8 cellular contexts compared by ENCODE assay signal in genomic region chr7:5396542-5396941, GRCh38. TPM values are rescaled to one million over a fixed set of nuclear protein-coding genes. Genes with fewer than 3 reads are reported as not detected.
A peak's percentile ranks its signal among the peaks of the same experiment; 100 is the strongest.
DNase-seq lines count a peak whose midpoint lies in the region; ATAC-seq, FAIRE-seq and TF ChIP-seq lines count a peak whose summit lies in the region.

No MANE protein-coding gene starts in this region.

- intact Hi-C loops in lower leg skin (cut with DNase I; ENCODE audit: low total_unique reads) = no loop called here

- H3K4me3 ChIP-seq in AG04450 (ENCODE audit: low read depth, low read length) (peak overlapping the region; percentile 32), lower leg skin (ENCODE audit: low read depth, poor library complexity, severe bottlenecking) (peak overlapping the region; percentile 13)

- CTCF ChIA-PET in AG04450 (lab: Charles Lee) = no interaction called here

- no peak for DNase-seq in AG04450 (ENCODE audit: low read depth, low spot score)
- DNase-seq in T follicular helper cell (ENCODE audit: low read depth) = peak; percentile 56
- DNase-seq in amniotic epithelial cell (ENCODE audit: low read depth) = peak; percentile 59
- DNase-seq in lower leg skin (ENCODE audit: low spot score in 2 of 2) = peak in 1 of 2 donors; percentile 27
- DNase-seq in stimulated activated CD8-positive, alpha-beta memory T cell treated with anti-CD3 and anti-CD28 coated beads, Interleukin-7, amount 100 ng/mL, for 1 hour (ENCODE audit: low read depth in 2 of 2) = peak; percentile 26 to 29
- DNase-seq in frontal cortex (ENCODE audit: low spot score in 2 of 2) = no peak

- no peak for TF ChIP-seq POLR2A in lower leg skin (IDR thresholded peaks at IDR 0.05)

- TF ChIP-seq CTCF in AG04450 (IDR thresholded peaks at IDR 0.05; ENCODE audit: low read depth, low read length) (no peak), lower leg skin (IDR thresholded peaks at IDR 0.05) (no peak)

- H3K27ac ChIP-seq in AG04450 (ENCODE audit: low read depth, low read length) = peak overlapping the region; percentile 61

- POLR2A ChIA-PET in AG04450 (lab: Yijun Ruan, JAX) = interaction anchor here (1.1 kb wide), 1 partner anchor 29 kb away, joined by 4 read pairs; no protein-coding TSS in a partner anchor

- peak; percentile 45 for ATAC-seq in GM18907 (IDR thresholded peaks at IDR 0.05; ENCODE audit: unreplicated experiment)
- ATAC-seq in HG03175 (IDR thresholded peaks at IDR 0.05; ENCODE audit: unreplicated experiment) = peak; percentile 47

- FAIRE-seq in frontal cortex (lab: Jason Lieb, UNC) = no peak

- H3K27me3 ChIP-seq in AG04450 (ENCODE audit: control insufficient read depth, insufficient read depth, low read length) = no peaks in the 10 kb centered on the region

- peaks cover 3% of the 10 kb centered on the region; the same call in 1 of the 2 replicates for H3K9me3 ChIP-seq in AG04450 (ENCODE audit: control insufficient read depth, insufficient read depth, low read length)

- WGBS in lower leg skin, 2 donors = 43 to 44% methylated on average over 3 to 6 of the region's 6 CpGs

RNA-seq across cellular contexts. Expression of gene TNRC18, which starts 27.1 kb away (rescaled TPM):
- 13.4 and 15.6 TPM in 2 replicates for polyA plus RNA-seq in AG04450 (2011; rRNA removed)
- 46.9 and 47.3 TPM in 2 replicates for polyA minus RNA-seq in AG04450 (2011; rRNA and poly(A)+ RNA removed)
- total RNA-seq in lower leg skin = 100 to 1,000 TPM in 1 of 4 donors, 10 to 100 TPM in 3; 79.9 to 160 (median 91.3) TPM
- total RNA-seq in frontal cortex = 40.8 TPM

Comparison
In these comparisons a context has a peak if more than half of its experiments do, and no peak if none do; other contexts are left out.
1. DNase-seq: peak in T follicular helper cell (single experiment), amniotic epithelial cell (single experiment) and stimulated activated CD8-positive, alpha-beta memory T cell treated with anti-CD3 and anti-CD28 coated beads, Interleukin-7, amount 100 ng/mL, for 1 hour (2 of 2); none in AG04450 (single experiment) and frontal cortex (0 of 2).